ENCODE assay signal across 11 cellular contexts in the genomic region with DNA sequence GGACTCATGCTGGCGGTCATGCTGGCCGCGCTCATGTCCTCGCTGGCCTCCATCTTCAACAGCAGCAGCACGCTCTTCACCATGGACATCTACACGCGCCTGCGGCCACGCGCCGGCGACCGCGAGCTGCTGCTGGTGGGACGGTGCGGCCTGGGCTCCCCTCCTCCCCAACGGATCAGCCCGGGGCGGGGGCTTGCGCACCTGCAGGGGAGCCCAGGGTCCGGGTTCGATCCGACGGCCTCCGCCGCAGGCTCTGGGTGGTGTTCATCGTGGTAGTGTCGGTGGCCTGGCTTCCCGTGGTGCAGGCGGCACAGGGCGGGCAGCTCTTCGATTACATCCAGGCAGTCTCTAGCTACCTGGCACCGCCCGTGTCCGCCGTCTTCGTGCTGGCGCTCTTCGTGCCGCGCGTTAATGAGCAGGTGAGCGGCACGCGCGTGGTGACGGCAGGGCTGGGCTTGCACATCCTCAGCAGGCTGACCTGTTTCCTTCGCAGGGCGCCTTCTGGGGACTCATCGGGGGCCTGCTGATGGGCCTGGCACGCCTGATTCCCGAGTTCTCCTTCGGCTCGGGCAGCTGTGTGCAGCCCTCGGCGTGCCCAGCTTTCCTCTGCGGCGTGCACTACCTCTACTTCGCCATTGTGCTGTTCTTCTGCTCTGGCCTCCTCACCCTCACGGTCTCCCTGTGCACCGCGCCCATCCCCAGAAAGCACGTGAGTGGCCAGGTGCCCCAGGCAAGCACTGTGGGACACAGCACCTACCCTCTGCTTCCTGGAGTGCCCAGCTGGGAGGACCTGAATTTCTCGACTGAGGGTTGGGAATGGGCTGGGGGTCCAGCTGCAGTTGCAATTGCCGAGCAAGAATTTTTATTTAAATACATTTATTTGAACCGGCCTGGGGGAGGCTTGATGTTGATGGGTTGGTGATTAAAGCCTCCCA. TPM values are rescaled to one million over a fixed set of nuclear protein-coding genes. Genes with fewer than 3 reads are reported as not detected.
DNase-seq lines count a peak whose midpoint lies in the region; ATAC-seq and TF ChIP-seq lines count a peak whose summit lies in the region.
"Had no signal": no experiment of that assay in that cellular context is flagged by ENCODE, and none has a peak within 500 bp of the region (broad histone marks: within the 10 kb centered on the region; RNA-seq: fewer than 3 reads in every experiment).

No MANE protein-coding gene starts in this region.

- ATAC-seq in foreskin keratinocyte: no peak
- no peak for ATAC-seq in HG03378 (IDR thresholded peaks at IDR 0.05; ENCODE audit: unreplicated experiment)
- no peak for ATAC-seq in HG03280 (IDR thresholded peaks at IDR 0.05; ENCODE audit: unreplicated experiment)

- no peaks in the 10 kb centered on the region for H3K9me3 Mint-ChIP-seq in Calu3 (ENCODE audit: low read depth, unreplicated experiment)
- no peaks in the 10 kb centered on the region for H3K9me3 Mint-ChIP-seq in activated naive CD8-positive, alpha-beta T cell treated with anti-CD3 and anti-CD28 coated beads for 36 hours

- no peak overlapping the region for H3K9ac ChIP-seq in SK-N-SH

- H3K79me2 ChIP-seq in SK-N-SH (ENCODE audit: insufficient read depth): no peaks in the 10 kb centered on the region

- peak overlapping the region; percentile 71 for H3K27ac Mint-ChIP-seq in Calu3 (ENCODE audit: unreplicated experiment)
- H3K27ac Mint-ChIP-seq in activated naive CD8-positive, alpha-beta T cell treated with anti-CD3 and anti-CD28 coated beads for 36 hours: no peak overlapping the region

- H3K27me3 Mint-ChIP-seq in Calu3 (ENCODE audit: unreplicated experiment): no peaks in the 10 kb centered on the region
- H3K27me3 Mint-ChIP-seq in activated naive CD8-positive, alpha-beta T cell treated with anti-CD3 and anti-CD28 coated beads for 36 hours: no peaks in the 10 kb centered on the region

- peaks cover 0 to 16% of the 10 kb centered on the region in 2 experiments; a peak in 1 of 4 replicates for H3K4me1 ChIP-seq in SK-N-SH (ENCODE audit: control insufficient read depth in 1 of 2, insufficient read depth in 2 of 2, low read depth in 1 of 2, low read length in 1 of 2)
- no peaks in the 10 kb centered on the region for H3K4me1 ChIP-seq in foreskin keratinocyte

- H2AFZ ChIP-seq in SK-N-SH (ENCODE audit: low read depth): no peak overlapping the region

- no peak overlapping the region for H3K27ac ChIP-seq in SK-N-SH (ENCODE audit: low read depth in 2 of 2, low read length in 1 of 2)
- no peak overlapping the region for H3K27ac ChIP-seq in foreskin keratinocyte

- no peaks in the 10 kb centered on the region for H3K9me2 ChIP-seq in SK-N-SH

- no TSS peak for BruUV-seq in Calu3 (replicated peaks; lab: Mats Ljungman, UMichigan)

- POLR2A ChIA-PET in SK-N-SH (lab: Yijun Ruan, JAX): interaction anchor here (0.8 to 2.5 kb wide), 6 partner anchors 10 to 308 kb away, joined by 3 to 9 read pairs (median 8); a partner anchor contains a TSS

- H3K27me3 ChIP-seq in SK-N-SH (ENCODE audit: insufficient read depth) (no peaks in the 10 kb centered on the region), foreskin keratinocyte (peaks cover 30% of the 10 kb centered on the region)

- CTCF ChIA-PET in Calu3 (lab: Charles Lee) (interaction anchor here (1.0 kb wide), 1 partner anchor 29 kb away, joined by 3 read pairs; a partner anchor contains a TSS), SK-N-SH (lab: Yijun Ruan, JAX) (interaction anchor here (1.0 to 2.4 kb wide), 4 partner anchors 12 to 31 kb away, joined by 4 to 10 read pairs (median 6); no protein-coding TSS in a partner anchor)

- H3K4me2 ChIP-seq in SK-N-SH: peak overlapping the region; percentile 83

- H3F3A ChIP-seq in SK-N-SH (replicated peaks; ENCODE audit: insufficient read depth): no peaks in the 10 kb centered on the region

- H3K4me3 ChIP-seq in SK-N-SH (ENCODE audit: low read depth in 2 of 2, low read length in 1 of 2): peak overlapping the region; percentile 50 to 57; a peak in 3 of 4 replicates

- peak overlapping the region; percentile 92 for H3K4me3 Mint-ChIP-seq in Calu3 (ENCODE audit: low read depth, unreplicated experiment)
- no peak overlapping the region for H3K4me3 Mint-ChIP-seq in activated naive CD8-positive, alpha-beta T cell treated with anti-CD3 and anti-CD28 coated beads for 36 hours

- no peak for TF ChIP-seq EP300 in SK-N-SH (IDR thresholded peaks at IDR 0.05; ENCODE audit: borderline replicate concordance in 1 of 2, low read depth in 1 of 2, low read length in 1 of 2)

- TF ChIP-seq CTCF in Calu3 (IDR thresholded peaks at IDR 0.05; ENCODE audit: unreplicated experiment): no peak
- no peak for TF ChIP-seq CTCF in SK-N-SH (IDR thresholded peaks at IDR 0.05)
- peak; percentile 21 for TF ChIP-seq CTCF in foreskin keratinocyte (conservative IDR thresholded peaks at IDR 0.05)

- TF ChIP-seq RAD21 in SK-N-SH (IDR thresholded peaks at IDR 0.05; ENCODE audit: low read length): no peak

- peaks cover 77% of the 10 kb centered on the region for H3K36me3 Mint-ChIP-seq in Calu3 (ENCODE audit: insufficient read depth, unreplicated experiment)
- peaks cover 6% of the 10 kb centered on the region for H3K36me3 Mint-ChIP-seq in activated naive CD8-positive, alpha-beta T cell treated with anti-CD3 and anti-CD28 coated beads for 36 hours

- intact Hi-C loops in Calu3 (cut with micrococcal nuclease; ENCODE audit: unreplicated experiment): loop anchor here (5.0 kb wide), 2 partner anchors 37 to 223 kb away; a partner anchor contains a TSS
- intact Hi-C loops in posterior vena cava (cut with DNase I): no loop called here

- WGBS in SK-N-SH (ENCODE audit: low lambda C conversion rate): 96% methylated on average over 39 of the region's 66 CpGs

- H3K9me3 ChIP-seq in SK-N-SH: no peaks in the 10 kb centered on the region

- H4K20me1 ChIP-seq in SK-N-SH (ENCODE audit: insufficient read depth): no peaks in the 10 kb centered on the region

- peaks cover 0 to 16% of the 10 kb centered on the region in 2 experiments for H3K36me3 ChIP-seq in SK-N-SH (replicated peaks in 1 of 2; ENCODE audit: control insufficient read depth in 1 of 2, insufficient read depth in 2 of 2, low read length in 1 of 2)

- peaks cover 16% of the 10 kb centered on the region for H3K4me1 Mint-ChIP-seq in Calu3 (ENCODE audit: low read depth, unreplicated experiment)
- peaks cover 3% of the 10 kb centered on the region for H3K4me1 Mint-ChIP-seq in activated naive CD8-positive, alpha-beta T cell treated with anti-CD3 and anti-CD28 coated beads for 36 hours

- no peak for DNase-seq in Calu3
- DNase-seq in SK-N-SH: no peak
- DNase-seq in foreskin keratinocyte: peak in 1 of 2 donors; percentile 13
- peak; percentile 81 for DNase-seq in posterior vena cava (ENCODE audit: low spot score)
- no peak for DNase-seq in pons (ENCODE audit: low spot score)
- DNase-seq in activated naive CD8-positive, alpha-beta T cell treated with anti-CD3 and anti-CD28 coated beads for 36 hours: no peak
- DNase-seq: GOT3, SHP77 treated with DMSO at 0.1 percent for 48 hours had no signal

TF ChIP-seq in SK-N-SH, 30 proteins besides CTCF, POLR2A, EP300 and RAD21:
- TF ChIP-seq CHD2 (IDR thresholded peaks at IDR 0.05; ENCODE audit: low read length, partially characterized antibody) (no peak), FOXM1 (IDR thresholded peaks at IDR 0.05; ENCODE audit: low read depth) (no peak)

RNA-seq across cellular contexts. Expression of a gene that starts 6.0 kb away (rescaled TPM):
- total RNA-seq in Calu3 (2022) (0.54 and 1.6 TPM in 2 replicates), foreskin keratinocyte (0.04 TPM in 1 of 2 replicates, not detected in the other), posterior vena cava (under 1 TPM in 1 of 2 donors, not detected in 1; 0.33 TPM)
- polyA plus RNA-seq in SK-N-SH (2012; rRNA removed) (0.31 and 0.58 TPM in 2 replicates), foreskin keratinocyte (0.17 and 0.19 TPM in 2 replicates)
- 0.12 and 0.14 TPM in 2 replicates for polyA plus RNA-seq in SK-N-SH (2012; cell fraction: cytosol; rRNA removed)
- 2.5 and 2.6 TPM in 2 replicates for polyA plus RNA-seq in SK-N-SH (2012; cell fraction: nucleus; rRNA removed)
- under 1 TPM in 1 of 2 experiments, not detected in 1; 0.08 TPM for total RNA-seq in activated naive CD8-positive, alpha-beta T cell treated with anti-CD3 and anti-CD28 coated beads for 36 hours
- total RNA-seq: LHCN-M2 had no signal

RNA-seq across cellular contexts. Expression of a gene that starts 16.9 kb away (rescaled TPM):
- total RNA-seq in Calu3 (2022) (14.5 and 18.7 TPM in 2 replicates), foreskin keratinocyte (18.2 and 19.7 TPM in 2 replicates), posterior vena cava (100 to 1,000 TPM; 232 to 239 TPM)
- polyA plus RNA-seq in SK-N-SH (2012; rRNA removed) (29.7 and 30.4 TPM in 2 replicates), foreskin keratinocyte (34.6 and 34.8 TPM in 2 replicates)
- 15.3 and 29.1 TPM in 2 replicates for polyA plus RNA-seq in SK-N-SH (2012; cell fraction: cytosol; rRNA removed)
- polyA plus RNA-seq in SK-N-SH (2012; cell fraction: nucleus; rRNA removed): 90.7 and 142 TPM in 2 replicates
- under 1 TPM; 0.32 to 0.49 TPM for total RNA-seq in activated naive CD8-positive, alpha-beta T cell treated with anti-CD3 and anti-CD28 coated beads for 36 hours

RNA-seq across cellular contexts. Expression of a gene that starts 19.3 kb away (rescaled TPM):
- total RNA-seq in Calu3 (2022) (96.0 and 105 TPM in 2 replicates), foreskin keratinocyte (30.4 and 36.9 TPM in 2 replicates), posterior vena cava (10 to 100 TPM; 40.5 to 46.4 TPM)
- polyA plus RNA-seq in SK-N-SH (2012; rRNA removed) (36.5 and 46.8 TPM in 2 replicates), foreskin keratinocyte (30.6 and 38.0 TPM in 2 replicates)
- polyA plus RNA-seq in SK-N-SH (2012; cell fraction: cytosol; rRNA removed): 11.5 and 18.3 TPM in 2 replicates
- 230 and 273 TPM in 2 replicates for polyA plus RNA-seq in SK-N-SH (2012; cell fraction: nucleus; rRNA removed)
- 10 to 100 TPM; 36.6 to 37.4 TPM for total RNA-seq in activated naive CD8-positive, alpha-beta T cell treated with anti-CD3 and anti-CD28 coated beads for 36 hours

RNA-seq across cellular contexts. Expression of a gene that starts 29.6 kb away (rescaled TPM):
- total RNA-seq in Calu3 (2022) (13.2 and 13.6 TPM in 2 replicates), foreskin keratinocyte (6.1 TPM in 2 replicates), posterior vena cava (1 to 10 TPM; 6.4 to 8.3 TPM)
- polyA plus RNA-seq in SK-N-SH (2012; rRNA removed) (7.0 and 8.9 TPM in 2 replicates), foreskin keratinocyte (6.4 and 6.9 TPM in 2 replicates)
- 3.1 and 4.3 TPM in 2 replicates for polyA plus RNA-seq in SK-N-SH (2012; cell fraction: cytosol; rRNA removed)
- 27.4 and 34.6 TPM in 2 replicates for polyA plus RNA-seq in SK-N-SH (2012; cell fraction: nucleus; rRNA removed)
- 10 to 100 TPM; 13.7 to 14.3 TPM for total RNA-seq in activated naive CD8-positive, alpha-beta T cell treated with anti-CD3 and anti-CD28 coated beads for 36 hours

RNA-seq across cellular contexts. Expression of a gene that starts 38.8 kb away (rescaled TPM):
- total RNA-seq in Calu3 (2022) (not detected in 2 replicates), foreskin keratinocyte (not detected in 2 replicates), posterior vena cava (1 to 10 TPM in 1 of 2 donors, not detected in 1; 3.0 TPM)
- polyA plus RNA-seq in SK-N-SH (2012; rRNA removed) (not detected in 2 replicates), foreskin keratinocyte (not detected in 2 replicates)
- polyA plus RNA-seq in SK-N-SH (2012; cell fraction: cytosol; rRNA removed): not detected in 2 replicates
- 0.21 TPM in 1 of 2 replicates, not detected in the other for polyA plus RNA-seq in SK-N-SH (2012; cell fraction: nucleus; rRNA removed)
- not detected for total RNA-seq in activated naive CD8-positive, alpha-beta T cell treated with anti-CD3 and anti-CD28 coated beads for 36 hours
- total RNA-seq: LHCN-M2 had no signal

Comparison
In these comparisons a context has a peak if more than half of its experiments do, and no peak if none do; other contexts are left out.
1. RNA of a gene that starts 16.9 kb away (total RNA-seq): 232 to 239 TPM in posterior vena cava, 14.5 to 18.7 TPM in Calu3 and 18.2 to 19.7 TPM in foreskin keratinocyte; 0.32 to 0.49 TPM in activated naive CD8-positive, alpha-beta T cell treated with anti-CD3 and anti-CD28 coated beads for 36 hours; every median in the first group is over 10 times any median in the second.